19 cellular contexts compared by ENCODE assay signal in the genomic region with DNA sequence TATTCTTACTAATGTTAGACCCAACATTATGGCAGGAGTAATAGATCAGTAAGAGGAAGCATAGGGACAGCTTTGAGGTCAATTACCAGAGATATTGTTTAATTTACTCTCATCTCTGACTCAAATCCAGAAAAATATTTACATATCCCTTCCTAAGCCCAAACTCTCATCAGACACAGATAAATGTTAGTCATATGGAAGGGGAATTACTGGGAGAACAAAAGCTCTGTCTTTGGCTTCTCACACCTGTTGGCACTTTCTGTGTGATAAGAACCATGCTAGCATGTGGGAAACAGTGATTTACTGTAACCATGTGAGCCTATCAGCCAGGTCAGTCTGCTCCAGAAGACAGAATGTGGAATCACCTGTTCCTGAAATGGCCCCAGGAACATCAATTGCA.
"Had no signal": no experiment of that assay in that cellular context is flagged by ENCODE, and none has a peak within 500 bp of the region (broad histone marks: within the 10 kb centered on the region; RNA-seq: fewer than 3 reads in every experiment).

No MANE protein-coding gene starts in this region.

- ATAC-seq: activated T-cell treated with anti-CD3 and anti-CD28 coated beads, Interleukin-2, amount 50 U/mL, for 4 hours; esophagus mucosa; mucosa of descending colon; natural killer cell; right cardiac atrium; stimulated activated memory B cell treated with anti-CD40 and anti-IgM and Interleukin-4, amounts not matched to agents 10 μg/mL and 1 μg/mL and 100 μg/mL, for 72 hours had no signal

- H3K4me3 ChIP-seq: lung, mucosa of descending colon, tibial artery had no signal

- H3K27me3 ChIP-seq: brain microvascular endothelial cell, tibial artery had no signal

- DNase-seq: activated CD4-positive, alpha-beta memory T cell treated with anti-CD3 and anti-CD28 coated beads for 36 hours; activated effector memory CD4-positive, alpha-beta T cell treated with anti-CD3 and anti-CD28 coated beads, Interleukin-2, amount 50 U/mL, for 16 hours; activated T-cell treated with anti-CD3 and anti-CD28 coated beads, Interleukin-2, amount 50 U/mL, for 4 hours; amygdala; brain microvascular endothelial cell; cerebellar nuclear complex; dermis blood vessel endothelial cell; endodermal cell; glutamatergic neuron; immature natural killer cell; mucosa of descending colon; natural killer cell; nucleus accumbens; right cardiac atrium; tibial artery had no signal

- H3K9me3 ChIP-seq: mucosa of descending colon, tibial artery had no signal

- H3K27ac ChIP-seq: brain microvascular endothelial cell, tibial artery, VCaP had no signal

- H3K36me3 ChIP-seq: brain microvascular endothelial cell, tibial artery had no signal
